ENCODE assay signal across 13 cellular contexts in genomic region chr14:44317433-44317746, GRCh38.
"Had no signal": no experiment of that assay in that cellular context is flagged by ENCODE, and none has a peak within 500 bp of the region (broad histone marks: within the 10 kb centered on the region; RNA-seq: fewer than 3 reads in every experiment).

No MANE protein-coding gene starts in this region.

- H3K4me3 ChIP-seq: lung, sigmoid colon, suprapubic skin, upper lobe of right lung had no signal

- DNase-seq: activated CD8-positive, alpha-beta memory T cell treated with anti-CD3 and anti-CD28 coated beads, Interleukin-2, amount 50 U/mL, for 48 hours; activated CD8-positive, alpha-beta T cell treated with anti-CD3 and anti-CD28 coated beads, Interleukin-2, amount 10 ng/mL, durations not matched to agents 7 days and 5 days; left cardiac atrium; sigmoid colon; stimulated activated CD4-positive, alpha-beta T cell treated with anti-CD3 and anti-CD28 coated beads, Interleukin-12 subunit alpha, Interleukin-12 subunit beta, amount 100 ng/mL, for 4 hours; upper lobe of right lung had no signal

- H3K27ac ChIP-seq: sigmoid colon, suprapubic skin, upper lobe of right lung had no signal

- H3K36me3 ChIP-seq: sigmoid colon, suprapubic skin, upper lobe of right lung had no signal

- H3K27ac Mint-ChIP-seq: activated CD8-positive, alpha-beta T cell treated with anti-CD3 and anti-CD28 coated beads, Interleukin-2, amount 10 ng/mL, durations not matched to agents 7 days and 5 days; activated naive CD4-positive, alpha-beta T cell treated with anti-CD3 and anti-CD28 coated beads for 36 hours; activated T-helper 1 cell treated with anti-CD3 and anti-CD28 coated beads, Interleukin-12 subunit alpha, Interleukin-12 subunit beta, Interleukin-2, Interleukin-4 antibody, amounts not matched to agents 30 ng/mL and 10 ng/mL and 1 ng/mL, durations not matched to agents 14 hours and 24 hours and 36 hours; natural killer cell treated with Interleukin-12 subunit alpha and Interleukin-12 subunit beta and Interleukin-15 and Interleukin-18, amount 100 ng/mL, for 72 hours; T-helper 1 cell treated with Interleukin-12 subunit alpha and Interleukin-12 subunit beta and Interleukin-4 antibody, amounts not matched to agents 30 μg/mL and 1 μg/mL, for 36 hours had no signal

- H3K4me1 ChIP-seq: suprapubic skin, upper lobe of right lung had no signal

- ATAC-seq: activated CD8-positive, alpha-beta T cell treated with anti-CD3 and anti-CD28 coated beads, Interleukin-2, amount 10 ng/mL, durations not matched to agents 7 days and 5 days had no signal

- H3K27me3 ChIP-seq: sigmoid colon, suprapubic skin, upper lobe of right lung had no signal

- H3K36me3 Mint-ChIP-seq: brain had no signal

- H3K27me3 Mint-ChIP-seq: natural killer cell treated with Interleukin-12 subunit alpha and Interleukin-12 subunit beta and Interleukin-15 and Interleukin-18, amount 100 ng/mL, for 72 hours had no signal

- H3K4me3 Mint-ChIP-seq: activated CD8-positive, alpha-beta T cell treated with anti-CD3 and anti-CD28 coated beads, Interleukin-2, amount 10 ng/mL, durations not matched to agents 7 days and 5 days; activated naive CD4-positive, alpha-beta T cell treated with anti-CD3 and anti-CD28 coated beads for 36 hours; activated T-helper 1 cell treated with anti-CD3 and anti-CD28 coated beads, Interleukin-12 subunit alpha, Interleukin-12 subunit beta, Interleukin-2, Interleukin-4 antibody, amounts not matched to agents 30 ng/mL and 10 ng/mL and 1 ng/mL, durations not matched to agents 14 hours and 24 hours and 36 hours; brain; natural killer cell treated with Interleukin-12 subunit alpha and Interleukin-12 subunit beta and Interleukin-15 and Interleukin-18, amount 100 ng/mL, for 72 hours; T-helper 1 cell treated with Interleukin-12 subunit alpha and Interleukin-12 subunit beta and Interleukin-4 antibody, amounts not matched to agents 30 μg/mL and 1 μg/mL, for 36 hours had no signal

- H3K9me3 ChIP-seq: sigmoid colon, upper lobe of right lung had no signal
